7 cellular contexts compared by ENCODE assay signal in the genomic region with DNA sequence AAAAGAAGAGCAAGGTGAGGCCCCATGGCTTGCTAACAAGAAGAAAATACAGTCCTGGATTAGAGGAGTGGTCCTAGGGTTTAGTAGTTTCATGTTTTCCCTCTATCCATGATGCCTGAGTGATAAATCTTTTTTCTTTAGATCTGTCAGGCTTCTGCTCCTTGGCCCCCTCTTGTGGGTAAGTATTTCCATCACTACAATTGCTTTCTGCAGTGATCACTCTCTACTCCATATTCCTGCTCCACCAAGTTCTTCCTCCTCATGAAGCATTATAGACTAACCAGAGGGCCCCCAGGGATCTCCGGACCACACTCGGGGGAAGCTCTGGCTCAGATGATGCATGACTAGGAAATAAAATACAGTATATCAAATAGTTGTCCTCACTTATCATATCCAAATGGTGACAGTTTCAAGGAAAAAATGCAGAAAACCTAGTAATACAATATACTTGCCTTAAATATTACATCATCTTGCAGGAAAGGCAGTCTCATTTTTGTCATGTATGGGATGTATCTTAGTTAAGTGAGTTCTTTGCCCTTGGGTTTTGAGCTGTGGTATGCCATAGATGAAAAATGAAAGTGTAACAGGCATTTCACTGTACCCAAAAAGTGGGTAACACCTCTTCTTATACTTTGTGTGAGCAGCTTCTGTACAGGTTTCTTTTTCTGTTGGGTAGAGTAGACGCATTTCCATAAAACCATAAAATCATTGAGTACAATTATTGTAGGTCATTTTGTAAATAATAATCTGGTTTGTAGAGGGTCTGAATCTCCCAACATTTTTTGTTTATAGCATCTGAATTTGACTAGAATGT.
DNase-seq lines count a peak whose midpoint lies in the region; ATAC-seq and TF ChIP-seq lines count a peak whose summit lies in the region.

No MANE protein-coding gene starts in this region.

- CTCF ChIA-PET in activated CD4-positive, alpha-beta memory T cell treated with anti-CD3 and anti-CD28 coated beads for 36 hours (lab: Charles Lee) = no interaction called here

- no peaks in the 10 kb centered on the region for H3K36me3 Mint-ChIP-seq in neural crest cell (ENCODE audit: low read depth)
- no peaks in the 10 kb centered on the region for H3K36me3 Mint-ChIP-seq in activated CD4-positive, alpha-beta memory T cell treated with anti-CD3 and anti-CD28 coated beads for 36 hours

- TF ChIP-seq CTCF in GM10266 (IDR thresholded peaks at IDR 0.05; ENCODE audit: control insufficient read depth, insufficient read depth, low read depth, missing control alignments) (peak; percentile 31), LNCAP (IDR thresholded peaks at IDR 0.05) (peak; percentile 68), cardiac fibroblast (IDR thresholded peaks at IDR 0.05; ENCODE audit: low read depth, low read length) (peak; percentile 69), neural crest cell (conservative IDR thresholded peaks at IDR 0.05) (peak; percentile 56)

- no peaks in the 10 kb centered on the region for H3K9me3 Mint-ChIP-seq in neural crest cell
- no peaks in the 10 kb centered on the region for H3K9me3 Mint-ChIP-seq in activated CD4-positive, alpha-beta memory T cell treated with anti-CD3 and anti-CD28 coated beads for 36 hours
- H3K9me3 Mint-ChIP-seq in stimulated activated naive CD8-positive, alpha-beta T cell treated with anti-CD3 and anti-CD28 coated beads, Interleukin-15, amount 100 ng/mL, for 72 hours = no peaks in the 10 kb centered on the region

- H3K4me3 Mint-ChIP-seq in neural crest cell = no peak overlapping the region
- no peak overlapping the region for H3K4me3 Mint-ChIP-seq in activated CD4-positive, alpha-beta memory T cell treated with anti-CD3 and anti-CD28 coated beads for 36 hours
- no peak overlapping the region for H3K4me3 Mint-ChIP-seq in stimulated activated naive CD8-positive, alpha-beta T cell treated with anti-CD3 and anti-CD28 coated beads, Interleukin-15, amount 100 ng/mL, for 72 hours

- H3K4me1 Mint-ChIP-seq in neural crest cell = no peaks in the 10 kb centered on the region
- no peaks in the 10 kb centered on the region for H3K4me1 Mint-ChIP-seq in activated CD4-positive, alpha-beta memory T cell treated with anti-CD3 and anti-CD28 coated beads for 36 hours (ENCODE audit: low read depth)
- H3K4me1 Mint-ChIP-seq in stimulated activated naive CD8-positive, alpha-beta T cell treated with anti-CD3 and anti-CD28 coated beads, Interleukin-15, amount 100 ng/mL, for 72 hours = no peaks in the 10 kb centered on the region

- no peak for ATAC-seq in HG03521 (IDR thresholded peaks at IDR 0.05; ENCODE audit: unreplicated experiment)
- ATAC-seq in stimulated activated naive CD8-positive, alpha-beta T cell treated with anti-CD3 and anti-CD28 coated beads, Interleukin-15, amount 100 ng/mL, for 72 hours = no peak

- H3K27ac Mint-ChIP-seq in neural crest cell (ENCODE audit: unreplicated experiment) = no peak overlapping the region
- H3K27ac Mint-ChIP-seq in activated CD4-positive, alpha-beta memory T cell treated with anti-CD3 and anti-CD28 coated beads for 36 hours = no peak overlapping the region
- H3K27ac Mint-ChIP-seq in stimulated activated naive CD8-positive, alpha-beta T cell treated with anti-CD3 and anti-CD28 coated beads, Interleukin-15, amount 100 ng/mL, for 72 hours = no peak overlapping the region

- POLR2A ChIA-PET in activated CD4-positive, alpha-beta memory T cell treated with anti-CD3 and anti-CD28 coated beads for 36 hours (lab: Charles Lee) = no interaction called here

- no peak overlapping the region for H3K4me3 ChIP-seq in cardiac fibroblast (replicated peaks in 1 of 2; ENCODE audit: low read depth in 2 of 2, low read length in 2 of 2)

- intact Hi-C loops in activated CD4-positive, alpha-beta memory T cell treated with anti-CD3 and anti-CD28 coated beads for 36 hours (cut with micrococcal nuclease) = loop anchor here (10.0 kb wide), 1 partner anchor 215 kb away; no protein-coding TSS in a partner anchor

- no peaks in the 10 kb centered on the region for H3K27me3 Mint-ChIP-seq in neural crest cell (ENCODE audit: low read depth)
- H3K27me3 Mint-ChIP-seq in activated CD4-positive, alpha-beta memory T cell treated with anti-CD3 and anti-CD28 coated beads for 36 hours = no peaks in the 10 kb centered on the region
- no peaks in the 10 kb centered on the region for H3K27me3 Mint-ChIP-seq in stimulated activated naive CD8-positive, alpha-beta T cell treated with anti-CD3 and anti-CD28 coated beads, Interleukin-15, amount 100 ng/mL, for 72 hours

- DNase-seq in GM10266 (ENCODE audit: extremely low spot score) = peak; percentile 3
- DNase-seq in cardiac fibroblast (ENCODE audit: low read depth in 2 of 2) = peak; percentile 47 to 53
- DNase-seq in neural crest cell (ENCODE audit: low read depth, low spot score) = peak; percentile 18
- DNase-seq in activated CD4-positive, alpha-beta memory T cell treated with anti-CD3 and anti-CD28 coated beads for 36 hours = no peak
- no peak for DNase-seq in stimulated activated naive CD8-positive, alpha-beta T cell treated with anti-CD3 and anti-CD28 coated beads, Interleukin-15, amount 100 ng/mL, for 72 hours

Comparison
In these comparisons a context has a peak if more than half of its experiments do, and no peak if none do; other contexts are left out.
1. DNase-seq: peak in GM10266 (single experiment), cardiac fibroblast (2 of 2) and neural crest cell (single experiment); none in activated CD4-positive, alpha-beta memory T cell treated with anti-CD3 and anti-CD28 coated beads for 36 hours (single experiment) and stimulated activated naive CD8-positive, alpha-beta T cell treated with anti-CD3 and anti-CD28 coated beads, Interleukin-15, amount 100 ng/mL, for 72 hours (0 of 2).
2. Peak in every context shown above with its lines, with median percentiles within 50 percentile points of each other: CTCF ChIP-seq.